In the genomic region with DNA sequence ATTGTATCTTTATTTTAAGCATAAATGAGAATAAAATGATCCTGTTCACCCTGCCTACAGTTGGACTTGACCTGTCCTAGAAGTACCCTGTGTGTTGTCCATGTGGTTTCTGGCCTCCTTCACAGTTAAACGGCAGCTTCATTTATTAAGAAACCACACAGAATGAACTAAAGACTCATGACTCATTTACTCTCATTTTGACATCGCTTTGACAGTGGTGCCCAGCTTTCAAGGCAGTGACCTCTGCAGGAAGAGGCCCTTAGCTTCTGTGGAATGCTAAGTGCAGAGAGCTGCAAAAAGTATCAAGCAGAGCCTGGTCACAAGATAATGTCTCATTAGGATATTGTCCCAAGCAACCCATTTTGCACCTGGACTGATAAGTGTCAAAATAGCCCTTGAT, we compare ENCODE assay signal across 1 cellular context.
TF ChIP-seq lines count a peak whose summit lies in the region.

No MANE protein-coding gene starts in this region.

TF ChIP-seq in GM23338, 12 proteins besides CTCF, POLR2A, EP300 and RAD21 (continued from another document):
- TF ChIP-seq, protein P1, sequence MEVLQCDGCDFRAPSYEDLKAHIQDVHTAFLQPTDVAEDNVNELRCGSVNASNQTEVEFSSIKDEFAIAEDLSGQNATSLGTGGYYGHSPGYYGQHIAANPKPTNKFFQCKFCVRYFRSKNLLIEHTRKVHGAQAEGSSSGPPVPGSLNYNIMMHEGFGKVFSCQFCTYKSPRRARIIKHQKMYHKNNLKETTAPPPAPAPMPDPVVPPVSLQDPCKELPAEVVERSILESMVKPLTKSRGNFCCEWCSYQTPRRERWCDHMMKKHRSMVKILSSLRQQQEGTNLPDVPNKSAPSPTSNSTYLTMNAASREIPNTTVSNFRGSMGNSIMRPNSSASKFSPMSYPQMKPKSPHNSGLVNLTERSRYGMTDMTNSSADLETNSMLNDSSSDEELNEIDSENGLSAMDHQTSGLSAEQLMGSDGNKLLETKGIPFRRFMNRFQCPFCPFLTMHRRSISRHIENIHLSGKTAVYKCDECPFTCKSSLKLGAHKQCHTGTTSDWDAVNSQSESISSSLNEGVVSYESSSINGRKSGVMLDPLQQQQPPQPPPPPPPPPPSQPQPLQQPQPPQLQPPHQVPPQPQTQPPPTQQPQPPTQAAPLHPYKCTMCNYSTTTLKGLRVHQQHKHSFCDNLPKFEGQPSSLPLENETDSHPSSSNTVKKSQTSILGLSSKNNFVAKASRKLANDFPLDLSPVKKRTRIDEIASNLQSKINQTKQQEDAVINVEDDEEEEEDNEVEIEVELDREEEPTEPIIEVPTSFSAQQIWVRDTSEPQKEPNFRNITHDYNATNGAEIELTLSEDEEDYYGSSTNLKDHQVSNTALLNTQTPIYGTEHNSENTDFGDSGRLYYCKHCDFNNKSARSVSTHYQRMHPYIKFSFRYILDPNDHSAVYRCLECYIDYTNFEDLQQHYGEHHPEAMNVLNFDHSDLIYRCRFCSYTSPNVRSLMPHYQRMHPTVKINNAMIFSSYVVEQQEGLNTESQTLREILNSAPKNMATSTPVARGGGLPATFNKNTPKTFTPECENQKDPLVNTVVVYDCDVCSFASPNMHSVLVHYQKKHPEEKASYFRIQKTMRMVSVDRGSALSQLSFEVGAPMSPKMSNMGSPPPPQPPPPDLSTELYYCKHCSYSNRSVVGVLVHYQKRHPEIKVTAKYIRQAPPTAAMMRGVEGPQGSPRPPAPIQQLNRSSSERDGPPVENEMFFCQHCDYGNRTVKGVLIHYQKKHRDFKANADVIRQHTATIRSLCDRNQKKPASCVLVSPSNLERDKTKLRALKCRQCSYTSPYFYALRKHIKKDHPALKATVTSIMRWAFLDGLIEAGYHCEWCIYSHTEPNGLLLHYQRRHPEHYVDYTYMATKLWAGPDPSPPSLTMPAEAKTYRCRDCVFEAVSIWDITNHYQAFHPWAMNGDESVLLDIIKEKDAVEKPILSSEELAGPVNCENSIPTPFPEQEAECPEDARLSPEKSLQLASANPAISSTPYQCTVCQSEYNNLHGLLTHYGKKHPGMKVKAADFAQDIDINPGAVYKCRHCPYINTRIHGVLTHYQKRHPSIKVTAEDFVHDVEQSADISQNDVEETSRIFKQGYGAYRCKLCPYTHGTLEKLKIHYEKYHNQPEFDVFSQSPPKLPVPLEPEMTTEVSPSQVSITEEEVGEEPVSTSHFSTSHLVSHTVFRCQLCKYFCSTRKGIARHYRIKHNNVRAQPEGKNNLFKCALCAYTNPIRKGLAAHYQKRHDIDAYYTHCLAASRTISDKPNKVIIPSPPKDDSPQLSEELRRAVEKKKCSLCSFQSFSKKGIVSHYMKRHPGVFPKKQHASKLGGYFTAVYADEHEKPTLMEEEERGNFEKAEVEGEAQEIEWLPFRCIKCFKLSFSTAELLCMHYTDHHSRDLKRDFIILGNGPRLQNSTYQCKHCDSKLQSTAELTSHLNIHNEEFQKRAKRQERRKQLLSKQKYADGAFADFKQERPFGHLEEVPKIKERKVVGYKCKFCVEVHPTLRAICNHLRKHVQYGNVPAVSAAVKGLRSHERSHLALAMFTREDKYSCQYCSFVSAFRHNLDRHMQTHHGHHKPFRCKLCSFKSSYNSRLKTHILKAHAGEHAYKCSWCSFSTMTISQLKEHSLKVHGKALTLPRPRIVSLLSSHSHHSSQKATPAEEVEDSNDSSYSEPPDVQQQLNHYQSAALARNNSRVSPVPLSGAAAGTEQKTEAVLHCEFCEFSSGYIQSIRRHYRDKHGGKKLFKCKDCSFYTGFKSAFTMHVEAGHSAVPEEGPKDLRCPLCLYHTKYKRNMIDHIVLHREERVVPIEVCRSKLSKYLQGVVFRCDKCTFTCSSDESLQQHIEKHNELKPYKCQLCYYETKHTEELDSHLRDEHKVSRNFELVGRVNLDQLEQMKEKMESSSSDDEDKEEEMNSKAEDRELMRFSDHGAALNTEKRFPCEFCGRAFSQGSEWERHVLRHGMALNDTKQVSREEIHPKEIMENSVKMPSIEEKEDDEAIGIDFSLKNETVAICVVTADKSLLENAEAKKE (CRISPR knock-in tag; IDR thresholded peaks at IDR 0.05): no peak
- TF ChIP-seq STAT1 (IDR thresholded peaks at IDR 0.05; ENCODE audit: unreplicated experiment) (no peak), EZH2phosphoT487 (IDR thresholded peaks at IDR 0.05; ENCODE audit: unreplicated experiment) (no peak), NANOG (IDR thresholded peaks at IDR 0.05; ENCODE audit: borderline replicate concordance) (no peak), CREB1 (CRISPR knock-in tag; IDR thresholded peaks at IDR 0.05; ENCODE audit: low read depth) (no peak), ZNF114 (CRISPR knock-in tag; IDR thresholded peaks at IDR 0.05) (no peak), POLR2AphosphoS5 (IDR thresholded peaks at IDR 0.05; ENCODE audit: low read depth) (no peak), JUNB (IDR thresholded peaks at IDR 0.05; ENCODE audit: unreplicated experiment) (no peak)
